18 cellular contexts compared by ENCODE assay signal in the genomic region with DNA sequence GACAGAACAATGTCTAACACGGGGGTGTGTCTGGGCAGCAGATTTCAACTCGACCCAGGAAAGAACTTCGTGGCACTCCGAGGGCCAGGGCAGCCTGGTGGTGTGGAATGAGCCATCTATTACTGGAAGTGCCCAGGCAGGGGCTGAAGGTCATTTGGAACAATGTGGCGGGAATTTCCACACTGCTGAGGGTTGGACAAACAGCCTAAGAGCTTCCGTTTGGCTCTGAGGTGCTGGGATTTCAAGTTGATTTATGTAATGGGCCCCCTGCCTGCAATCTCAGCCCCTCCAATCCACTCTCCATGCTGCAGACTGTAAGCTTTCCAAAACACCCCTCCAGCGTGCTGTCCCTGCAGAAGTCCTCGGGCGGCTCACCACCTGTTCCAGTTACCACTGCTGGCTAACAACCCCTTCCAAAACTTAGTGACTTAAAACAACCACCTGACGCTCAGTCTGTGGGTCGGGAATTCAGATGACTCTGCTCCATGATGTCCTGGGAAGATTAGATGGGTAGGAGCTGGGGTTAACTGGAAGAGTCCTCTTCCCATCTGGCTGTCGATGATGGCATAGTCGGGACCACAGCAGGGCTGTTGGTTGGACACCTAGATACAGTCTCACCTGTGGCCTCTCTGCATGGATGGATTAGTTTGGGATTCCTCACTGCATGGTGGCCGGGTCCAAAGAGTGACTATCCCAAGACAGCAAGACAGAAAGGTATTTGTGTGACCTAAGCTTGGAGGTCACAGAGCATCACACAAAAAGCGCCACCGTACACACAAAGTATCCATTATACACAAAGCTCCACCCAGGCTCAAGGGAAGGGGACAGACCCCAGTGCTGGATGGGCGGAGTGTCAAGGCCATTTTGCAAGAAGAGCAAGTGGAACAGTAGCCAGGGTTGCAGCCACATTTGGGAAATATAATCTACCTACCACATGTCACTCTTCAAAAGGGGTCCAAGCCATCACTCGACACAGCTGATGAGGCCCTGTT.
DNase-seq lines count a peak whose midpoint lies in the region; ATAC-seq, FAIRE-seq and TF ChIP-seq lines count a peak whose summit lies in the region.
"Had no signal": no experiment of that assay in that cellular context is flagged by ENCODE, and none has a peak within 500 bp of the region (broad histone marks: within the 10 kb centered on the region; RNA-seq: fewer than 3 reads in every experiment).

No MANE protein-coding gene starts in this region.

- no peak overlapping the region for H3K14ac ChIP-seq in neuronal stem cell (ENCODE audit: low read length)

- no peak for ATAC-seq in GM19023 (IDR thresholded peaks at IDR 0.05; ENCODE audit: unreplicated experiment)
- ATAC-seq: heart right ventricle had no signal

- peak overlapping the region; percentile 60 for H2AK5ac ChIP-seq in neuronal stem cell (ENCODE audit: low read depth, low read length)

- H2BK12ac ChIP-seq in neuronal stem cell (ENCODE audit: low read length), result no peak overlapping the region

- H3K4me3 ChIP-seq in ACC112 (ENCODE audit: low read depth, low read length), result peak overlapping the region; percentile 11; the same call in 1 of the 2 replicates
- no peak overlapping the region for H3K4me3 ChIP-seq in kidney (ENCODE audit: low read length in 2 of 2)
- no peak overlapping the region for H3K4me3 ChIP-seq in neuronal stem cell (ENCODE audit: low read length in 2 of 2)
- H3K4me3 ChIP-seq: heart right ventricle, suprapubic skin, vagina had no signal

- H2BK5ac ChIP-seq in neuronal stem cell (ENCODE audit: low read length), result no peak overlapping the region

- no peaks in the 10 kb centered on the region for H3K79me1 ChIP-seq in neuronal stem cell (ENCODE audit: low read depth, low read length)

- H3K36me3 ChIP-seq in ACC112 (ENCODE audit: insufficient read depth, low read length), result no peaks in the 10 kb centered on the region
- no peaks in the 10 kb centered on the region for H3K36me3 ChIP-seq in kidney (ENCODE audit: control insufficient read depth in 1 of 2, insufficient read depth in 2 of 2, low read length in 2 of 2)
- H3K36me3 ChIP-seq in neuronal stem cell (replicated peaks in 1 of 2; ENCODE audit: control insufficient read depth in 2 of 2, insufficient read depth in 2 of 2, low read length in 2 of 2), result no peaks in the 10 kb centered on the region
- H3K36me3 ChIP-seq: heart right ventricle, suprapubic skin, vagina had no signal

- TF ChIP-seq CTCF in kidney (IDR thresholded peaks at IDR 0.05; ENCODE audit: borderline replicate concordance, extremely low read depth, insufficient read depth), result no peak

- H3K4me1 ChIP-seq in ACC112 (ENCODE audit: control insufficient read depth, insufficient read depth, low read length, unreplicated experiment) (peaks cover 16% of the 10 kb centered on the region), kidney (ENCODE audit: control insufficient read depth in 1 of 2, insufficient read depth in 1 of 2, low read depth in 1 of 2, low read length in 2 of 2) (peaks cover 0 to 8% of the 10 kb centered on the region in 2 donors), neuronal stem cell (ENCODE audit: control insufficient read depth in 2 of 2, insufficient read depth in 1 of 2, low read depth in 1 of 2, low read length in 2 of 2) (peaks cover 4 to 5% of the 10 kb centered on the region in 2 donors)
- H3K4me1 ChIP-seq: heart right ventricle, vagina had no signal

- H2BK120ac ChIP-seq in neuronal stem cell (ENCODE audit: low read depth, low read length), result peak overlapping the region; percentile 74

- intact Hi-C loops in kidney (cut with DNase I), result no loop called here

- H3K23ac ChIP-seq in neuronal stem cell (ENCODE audit: low read depth, low read length, poor library complexity), result peak overlapping the region; percentile 25

- H2AFZ ChIP-seq in ACC112 (ENCODE audit: low read length, unreplicated experiment) (no peak overlapping the region), neuronal stem cell (ENCODE audit: low read length) (no peak overlapping the region)

- H3K4me2 ChIP-seq in neuronal stem cell (ENCODE audit: insufficient read depth, low read length, poor library complexity, severe bottlenecking), result no peak overlapping the region

- H3K27ac ChIP-seq in ACC112 (ENCODE audit: low read depth, low read length) (no peak overlapping the region), kidney (ENCODE audit: low read depth in 2 of 2, low read length in 2 of 2) (peak overlapping the region in 1 of 2 donors; percentile 3), neuronal stem cell (replicated peaks; ENCODE audit: low read length) (no peak overlapping the region)
- H3K27ac ChIP-seq: heart right ventricle, suprapubic skin, vagina had no signal

- peak overlapping the region; percentile 25 for H3K18ac ChIP-seq in neuronal stem cell (ENCODE audit: low read length)

- H4K91ac ChIP-seq in neuronal stem cell (ENCODE audit: low read depth, low read length, poor library complexity), result no peak overlapping the region

- H3K27me3 ChIP-seq in ACC112 (ENCODE audit: insufficient read depth, low read length) (peaks cover 9% of the 10 kb centered on the region), neuronal stem cell (ENCODE audit: control insufficient read depth in 3 of 3, insufficient read depth in 3 of 3, low read depth in 1 of 3, low read length in 3 of 3) (peaks cover 0 to 16% (median 0%) of the 10 kb centered on the region in 3 experiments)
- H3K27me3 ChIP-seq: vagina had no signal

- H3K79me2 ChIP-seq in ACC112 (ENCODE audit: control insufficient read depth, insufficient read depth, low read length, unreplicated experiment), result no peaks in the 10 kb centered on the region

- DNase-seq in M059J (ENCODE audit: low read depth) (peak; percentile 42), kidney (peak; percentile 71), neuronal stem cell (ENCODE audit: low spot score) (no peak), NCI-H1694 treated with DMSO at 0.1 percent for 48 hours (lab: John Stamatoyannopoulos, UW) (no peak), A172 (ENCODE audit: low spot score) (no peak)
- DNase-seq in activated CD4-positive, alpha-beta T cell treated with anti-CD3 and anti-CD28 coated beads for 1 hour, result no peak
- DNase-seq: central memory CD4-positive, alpha-beta T cell; erythroblast; foreskin fibroblast; H7; heart right ventricle; NCI-H2171 treated with DMSO at 0.1 percent for 48 hours; NCI-H526; T-helper 9 cell had no signal

- no peak for FAIRE-seq in kidney (lab: Jason Lieb, UNC)

- no peak overlapping the region for H2BK15ac ChIP-seq in neuronal stem cell (ENCODE audit: low read length)

- H3K9me3 ChIP-seq in kidney (ENCODE audit: control insufficient read depth in 1 of 2, low read length in 2 of 2) (no peaks in the 10 kb centered on the region), neuronal stem cell (replicated peaks in 1 of 2; ENCODE audit: control insufficient read depth in 2 of 2, insufficient read depth in 1 of 2, low read depth in 1 of 2, low read length in 2 of 2) (no peaks in the 10 kb centered on the region)
- H3K9me3 ChIP-seq: heart right ventricle, suprapubic skin, vagina had no signal

- H3K4ac ChIP-seq in neuronal stem cell (ENCODE audit: low read length), result no peak overlapping the region

- WGBS in neuronal stem cell (ENCODE audit: extremely low coverage in 2 of 2, insufficient read length in 2 of 2, insufficient replicate concordance in 1 of 2), 2 donors, result no CpG with 5 or more reads among the region's 18 CpGs

- no peak overlapping the region for H4K8ac ChIP-seq in neuronal stem cell (ENCODE audit: low read depth, low read length)

- H3K9ac ChIP-seq in kidney (ENCODE audit: low read length in 2 of 2) (no peak overlapping the region), neuronal stem cell (ENCODE audit: low read depth, low read length, poor library complexity) (no peak overlapping the region)

Comparison
In these comparisons a context has a peak if more than half of its experiments do, and no peak if none do; other contexts are left out.
1. DNase-seq: peak in M059J (single experiment) and kidney (single experiment); none in neuronal stem cell (single experiment), activated CD4-positive, alpha-beta T cell treated with anti-CD3 and anti-CD28 coated beads for 1 hour (single experiment), NCI-H1694 treated with DMSO at 0.1 percent for 48 hours (single experiment) and A172 (single experiment).